Comparison of ENCODE assay signal across 22 cellular contexts in genomic region chr10:76334306-76334705, GRCh38.
"Had no signal": no experiment of that assay in that cellular context is flagged by ENCODE, and none has a peak within 500 bp of the region (broad histone marks: within the 10 kb centered on the region; RNA-seq: fewer than 3 reads in every experiment).

No MANE protein-coding gene starts in this region.

- ATAC-seq: activated CD8-positive, alpha-beta T cell treated with anti-CD3 and anti-CD28 coated beads for 36 hours; gastroesophageal sphincter; heart left ventricle; left ventricle myocardium superior; natural killer cell; stimulated activated effector memory CD8-positive, alpha-beta T cell treated with anti-CD3 and anti-CD28 coated beads, Interleukin-12 subunit alpha, Interleukin-12 subunit beta, amount 100 ng/mL, for 72 hours; T-cell had no signal

- H3K9me3 ChIP-seq: gastroesophageal sphincter, heart left ventricle, SK-N-SH, thoracic aorta had no signal

- DNase-seq: activated CD4-positive, alpha-beta T cell treated with anti-CD3 and anti-CD28 coated beads, Interleukin-2, amount 10 ng/mL, durations not matched to agents 24 days and 14 days; activated CD8-positive, alpha-beta T cell treated with anti-CD3 and anti-CD28 coated beads for 36 hours; activated naive CD4-positive, alpha-beta T cell treated with anti-CD3 and anti-CD28 coated beads for 36 hours; activated T-cell treated with anti-CD3 and anti-CD28 coated beads, Interleukin-2, amount 50 U/mL, for 24 hours; central memory CD4-positive, alpha-beta T cell; erythroblast; heart left ventricle; left ventricle myocardium superior; natural killer cell; SK-N-SH; small intestine; stimulated activated CD4-positive, alpha-beta T cell treated with anti-CD3 and anti-CD28 coated beads, Interleukin-15, amount 100 ng/mL, for 24 hours; stimulated activated CD4-positive, alpha-beta T cell treated with anti-CD3 and anti-CD28 coated beads, Interleukin-4, amount 100 ng/mL, for 1 hour; T-cell; T-helper 9 cell had no signal

- H3K36me3 ChIP-seq: gastroesophageal sphincter, heart left ventricle, thoracic aorta had no signal

- H3K4me3 Mint-ChIP-seq: activated CD4-positive, alpha-beta T cell treated with anti-CD3 and anti-CD28 coated beads, Interleukin-2, amount 10 ng/mL, durations not matched to agents 24 days and 14 days; activated CD8-positive, alpha-beta T cell treated with anti-CD3 and anti-CD28 coated beads for 36 hours; activated naive CD4-positive, alpha-beta T cell treated with anti-CD3 and anti-CD28 coated beads for 36 hours; activated T-cell treated with anti-CD3 and anti-CD28 coated beads, Interleukin-2, amount 50 U/mL, for 24 hours; brain; natural killer cell; stimulated activated effector memory CD8-positive, alpha-beta T cell treated with anti-CD3 and anti-CD28 coated beads, Interleukin-12 subunit alpha, Interleukin-12 subunit beta, amount 100 ng/mL, for 72 hours; T-cell had no signal

- H3K27ac ChIP-seq: coronary artery, thoracic aorta had no signal

- H3K27me3 ChIP-seq: gastroesophageal sphincter, heart left ventricle had no signal

- H3K9me3 Mint-ChIP-seq: activated CD4-positive, alpha-beta T cell treated with anti-CD3 and anti-CD28 coated beads, Interleukin-2, amount 10 ng/mL, durations not matched to agents 24 days and 14 days; activated naive CD4-positive, alpha-beta T cell treated with anti-CD3 and anti-CD28 coated beads for 36 hours; activated T-cell treated with anti-CD3 and anti-CD28 coated beads, Interleukin-2, amount 50 U/mL, for 24 hours; activated T-helper 2 cell treated with anti-CD3 and anti-CD28 coated beads, Interferon-gamma antibody, Interleukin-2, Interleukin-4, amounts not matched to agents 10 μg/mL and 5 μg/mL and 100 μg/mL, durations not matched to agents 14 hours and 24 hours and 36 hours had no signal

- H3K4me2 ChIP-seq: SK-N-SH had no signal

- H3K27ac Mint-ChIP-seq: activated CD4-positive, alpha-beta T cell treated with anti-CD3 and anti-CD28 coated beads, Interleukin-2, amount 10 ng/mL, durations not matched to agents 24 days and 14 days; activated CD8-positive, alpha-beta T cell treated with anti-CD3 and anti-CD28 coated beads for 36 hours; activated naive CD4-positive, alpha-beta T cell treated with anti-CD3 and anti-CD28 coated beads for 36 hours; activated T-cell treated with anti-CD3 and anti-CD28 coated beads, Interleukin-2, amount 50 U/mL, for 24 hours; activated T-helper 2 cell treated with anti-CD3 and anti-CD28 coated beads, Interferon-gamma antibody, Interleukin-2, Interleukin-4, amounts not matched to agents 10 μg/mL and 5 μg/mL and 100 μg/mL, durations not matched to agents 14 hours and 24 hours and 36 hours; natural killer cell; progenitor cell of endocrine pancreas; stimulated activated effector memory CD8-positive, alpha-beta T cell treated with anti-CD3 and anti-CD28 coated beads, Interleukin-12 subunit alpha, Interleukin-12 subunit beta, amount 100 ng/mL, for 72 hours; T-cell had no signal

- H3K9ac ChIP-seq: SK-N-SH had no signal

- H3K4me3 ChIP-seq: coronary artery, gastroesophageal sphincter, heart left ventricle, thoracic aorta had no signal

- H3K4me1 Mint-ChIP-seq: activated CD4-positive, alpha-beta T cell treated with anti-CD3 and anti-CD28 coated beads, Interleukin-2, amount 10 ng/mL, durations not matched to agents 24 days and 14 days; stimulated activated effector memory CD8-positive, alpha-beta T cell treated with anti-CD3 and anti-CD28 coated beads, Interleukin-12 subunit alpha, Interleukin-12 subunit beta, amount 100 ng/mL, for 72 hours; T-cell had no signal

- H3K27me3 Mint-ChIP-seq: activated CD4-positive, alpha-beta T cell treated with anti-CD3 and anti-CD28 coated beads, Interleukin-2, amount 10 ng/mL, durations not matched to agents 24 days and 14 days; activated CD8-positive, alpha-beta T cell treated with anti-CD3 and anti-CD28 coated beads for 36 hours; activated T-cell treated with anti-CD3 and anti-CD28 coated beads, Interleukin-2, amount 50 U/mL, for 24 hours had no signal

- H3K36me3 Mint-ChIP-seq: brain; natural killer cell; stimulated activated effector memory CD8-positive, alpha-beta T cell treated with anti-CD3 and anti-CD28 coated beads, Interleukin-12 subunit alpha, Interleukin-12 subunit beta, amount 100 ng/mL, for 72 hours; T-cell had no signal
